Comparison of ENCODE assay signal across 25 cellular contexts in genomic region chr6:135025775-135026174, GRCh38. TPM values are rescaled to one million over a fixed set of nuclear protein-coding genes. Genes with fewer than 3 reads are reported as not detected.
DNase-seq lines count a peak whose midpoint lies in the region; ATAC-seq and TF ChIP-seq lines count a peak whose summit lies in the region.
"Had no signal": no experiment of that assay in that cellular context is flagged by ENCODE, and none has a peak within 500 bp of the region (broad histone marks: within the 10 kb centered on the region; RNA-seq: fewer than 3 reads in every experiment).

No MANE protein-coding gene starts in this region.

- no peaks in the 10 kb centered on the region for H4K20me1 ChIP-seq in GM23338 (replicated peaks; ENCODE audit: insufficient read depth)

- H3K27me3 ChIP-seq in CD4-positive, CD25-positive, alpha-beta regulatory T cell (ENCODE audit: control insufficient read depth, insufficient read depth, low read length), result no peaks in the 10 kb centered on the region
- no peaks in the 10 kb centered on the region for H3K27me3 ChIP-seq in GM23338 (ENCODE audit: insufficient read depth)
- H3K27me3 ChIP-seq: testis, uterus had no signal

- no peaks in the 10 kb centered on the region for H3K9me3 ChIP-seq in CD4-positive, CD25-positive, alpha-beta regulatory T cell (ENCODE audit: control insufficient read depth in 2 of 2, low read length in 2 of 2)
- H3K9me3 ChIP-seq: testis, uterus had no signal

- H3F3A ChIP-seq in GM23338 (replicated peaks; ENCODE audit: low read depth), result no peaks in the 10 kb centered on the region

- no peak for TF ChIP-seq CTCF in GM23338 (conservative IDR thresholded peaks at IDR 0.05; ENCODE audit: low read depth in 2 of 2)
- no peak for TF ChIP-seq CTCF in mesothelial cell of epicardium (IDR thresholded peaks at IDR 0.05; ENCODE audit: unreplicated experiment)

- H3K4me3 Mint-ChIP-seq in CD4-positive, CD25-positive, alpha-beta regulatory T cell, result peak overlapping the region; percentile 16 to 62 (median 36)
- peak overlapping the region; percentile 22; the same call in 2 of the 3 replicates for H3K4me3 Mint-ChIP-seq in GM23338
- H3K4me3 Mint-ChIP-seq in mesothelial cell of epicardium, result no peak overlapping the region
- H3K4me3 Mint-ChIP-seq: memory B cell had no signal

- no peaks in the 10 kb centered on the region for H3K27me3 Mint-ChIP-seq in CD4-positive, CD25-positive, alpha-beta regulatory T cell
- no peaks in the 10 kb centered on the region for H3K27me3 Mint-ChIP-seq in GM23338 (ENCODE audit: insufficient read depth, low read depth, poor library complexity)
- no peaks in the 10 kb centered on the region for H3K27me3 Mint-ChIP-seq in mesothelial cell of epicardium (ENCODE audit: low read depth)
- H3K27me3 Mint-ChIP-seq: memory B cell had no signal

- no peak overlapping the region for H3K4me3 ChIP-seq in CD4-positive, CD25-positive, alpha-beta regulatory T cell (ENCODE audit: low read depth, low read length)
- no peak overlapping the region for H3K4me3 ChIP-seq in GM23338
- H3K4me3 ChIP-seq: GM23248, smooth muscle cell, testis, uterus had no signal

- peaks cover 72% of the 10 kb centered on the region for H3K4me1 ChIP-seq in CD4-positive, CD25-positive, alpha-beta regulatory T cell (ENCODE audit: control insufficient read depth, insufficient read depth, low read length, poor library complexity, severe bottlenecking)
- peaks cover 8% of the 10 kb centered on the region for H3K4me1 ChIP-seq in GM23338 (ENCODE audit: insufficient read depth)
- H3K4me1 ChIP-seq: testis, uterus had no signal

- peaks cover 44 to 82% (median 63%) of the 10 kb centered on the region in 4 donors for H3K4me1 Mint-ChIP-seq in CD4-positive, CD25-positive, alpha-beta regulatory T cell
- peaks cover 24% of the 10 kb centered on the region for H3K4me1 Mint-ChIP-seq in GM23338
- H3K4me1 Mint-ChIP-seq in mesothelial cell of epicardium, result peaks cover 5% of the 10 kb centered on the region

- no peak for ATAC-seq in CD4-positive, CD25-positive, alpha-beta regulatory T cell (ENCODE audit: low read depth in 2 of 2)
- ATAC-seq in GM23338 (peak; percentile 95), HG03025 (IDR thresholded peaks at IDR 0.05; ENCODE audit: low FRiP score, unreplicated experiment) (no peak), HG02885 (IDR thresholded peaks at IDR 0.05; ENCODE audit: poor library complexity, unreplicated experiment) (no peak), GM21619 (IDR thresholded peaks at IDR 0.05; ENCODE audit: unreplicated experiment) (no peak)
- ATAC-seq: activated naive CD4-positive, alpha-beta T cell treated with anti-CD3 and anti-CD28 coated beads, Interleukin-2, amount 50 U/mL, for 72 hours had no signal

- no peaks in the 10 kb centered on the region for H3K9me3 Mint-ChIP-seq in CD4-positive, CD25-positive, alpha-beta regulatory T cell
- H3K9me3 Mint-ChIP-seq in GM23338 (no peaks in the 10 kb centered on the region), mesothelial cell of epicardium (no peaks in the 10 kb centered on the region)
- H3K9me3 Mint-ChIP-seq: activated naive CD4-positive, alpha-beta T cell treated with anti-CD3 and anti-CD28 coated beads, Interleukin-2, amount 50 U/mL, for 72 hours; memory B cell had no signal

- DNase-seq in CD4-positive, CD25-positive, alpha-beta regulatory T cell, result no peak
- DNase-seq in GM23338 (ENCODE audit: low spot score), result peak; percentile 51
- DNase-seq in caudate nucleus (lab: John Stamatoyannopoulos, UW), result no peak
- no peak for DNase-seq in mesothelial cell of epicardium (ENCODE audit: low spot score in 2 of 2, unreplicated experiment in 2 of 2)
- DNase-seq: activated CD4-positive, CD25-positive, alpha-beta regulatory T cell treated with anti-CD3 and anti-CD28 coated beads, Interleukin-2, amount 50 U/mL, for 72 hours; C1 segment of cervical spinal cord; cerebellar nuclear complex; effector CD4-positive, alpha-beta T cell; GM23248; head of caudate nucleus; NCI-H1694 treated with DMSO at 0.1 percent for 48 hours; NCI-H524 treated with DMSO at 0.1 percent for 48 hours; NK-92 treated with Interleukin-12 subunit alpha and Interleukin-12 subunit beta, amount 100 ng/mL, for 24 hours; SHP77 treated with DMSO at 0.1 percent for 48 hours; stimulated activated CD4-positive, alpha-beta T cell treated with anti-CD3 and anti-CD28 coated beads, Interleukin-2, amount 100 ng/mL, for 24 hours; SW 1271; testis; uterus had no signal

- peak overlapping the region; percentile 83 to 96 (median 87) for H3K27ac Mint-ChIP-seq in CD4-positive, CD25-positive, alpha-beta regulatory T cell
- peak overlapping the region; percentile 93 for H3K27ac Mint-ChIP-seq in GM23338
- peak overlapping the region; percentile 8 for H3K27ac Mint-ChIP-seq in mesothelial cell of epicardium
- H3K27ac Mint-ChIP-seq: memory B cell had no signal

- H3K27ac ChIP-seq in CD4-positive, CD25-positive, alpha-beta regulatory T cell (ENCODE audit: insufficient read depth, low read length, poor library complexity, severe bottlenecking), result peak overlapping the region; percentile 53
- peak overlapping the region; percentile 60; the same call in 1 of the 2 replicates for H3K27ac ChIP-seq in GM23338 (ENCODE audit: low read depth)
- peak overlapping the region; percentile 61 for H3K27ac ChIP-seq in caudate nucleus (ENCODE audit: low read depth, low read length)
- H3K27ac ChIP-seq: GM23248, KMS-11, testis, uterus had no signal

- H3K36me3 ChIP-seq in CD4-positive, CD25-positive, alpha-beta regulatory T cell (ENCODE audit: control insufficient read depth, insufficient read depth, low read length), result peaks cover 2% of the 10 kb centered on the region
- no peaks in the 10 kb centered on the region for H3K36me3 ChIP-seq in GM23338 (ENCODE audit: insufficient read depth)
- H3K36me3 ChIP-seq: uterus had no signal

- no peak overlapping the region for H2AFZ ChIP-seq in GM23338
- H2AFZ ChIP-seq: GM23248 had no signal

- peak overlapping the region; percentile 39 for H3K4me2 ChIP-seq in GM23338
- H3K4me2 ChIP-seq: KMS-11, smooth muscle cell had no signal

- peaks cover 41% of the 10 kb centered on the region for H3K79me2 ChIP-seq in GM23338 (replicated peaks; ENCODE audit: insufficient read depth)

- peaks cover 24% of the 10 kb centered on the region for H3K36me3 Mint-ChIP-seq in CD4-positive, CD25-positive, alpha-beta regulatory T cell
- H3K36me3 Mint-ChIP-seq in GM23338 (ENCODE audit: low read depth), result no peaks in the 10 kb centered on the region
- H3K36me3 Mint-ChIP-seq in mesothelial cell of epicardium, result no peaks in the 10 kb centered on the region

- H3K9me2 ChIP-seq in GM23338 (ENCODE audit: insufficient read depth), result no peaks in the 10 kb centered on the region

TF ChIP-seq in GM23338, 12 proteins besides CTCF, POLR2A, EP300 and RAD21:
- TF ChIP-seq STAT1 (IDR thresholded peaks at IDR 0.05; ENCODE audit: unreplicated experiment) (no peak), NANOG (IDR thresholded peaks at IDR 0.05; ENCODE audit: borderline replicate concordance) (0 out of 2 replicates have a peak, but pooled peaks have one; percentile 9)
TF ChIP-seq in GM23338: peak in this region for 1.

RNA-seq across cellular contexts. Expression of gene HBS1L, which starts 28.8 kb away (rescaled TPM):
- 109 TPM for total RNA-seq in CD4-positive, CD25-positive, alpha-beta regulatory T cell
- polyA plus RNA-seq in CD4-positive, CD25-positive, alpha-beta regulatory T cell, result 10 to 100 TPM; 49.4 to 66.8 (median 61.8) TPM
- total RNA-seq in GM23338 (2014; rRNA removed; shearing (Covaris generic)), result 87.5 and 94.1 TPM in 2 replicates
- 53.5 and 59.9 TPM in 2 replicates for polyA plus RNA-seq in GM23338 (2016; fragmentation: Nextera tagmentation; extraction: Ambion mirVana)
- total RNA-seq in mesothelial cell of epicardium, result 73.8 to 75.7 TPM (median 74.9 TPM) in 3 replicates

Comparison
In these comparisons a context has a peak if more than half of its experiments do, and no peak if none do; other contexts are left out.
1. H3K27ac Mint-ChIP-seq: peak in every context shown above with its lines; median percentile 93 in GM23338; 87 in CD4-positive, CD25-positive, alpha-beta regulatory T cell; 8 in mesothelial cell of epicardium.